Comparison of ENCODE assay signal across 19 cellular contexts in genomic region chr1:13706058-13706457, GRCh38. TPM values are rescaled to one million over a fixed set of nuclear protein-coding genes. Genes with fewer than 3 reads are reported as not detected.
A peak's percentile ranks its signal among the peaks of the same experiment; 100 is the strongest.
DNase-seq lines count a peak whose midpoint lies in the region; ATAC-seq and TF ChIP-seq lines count a peak whose summit lies in the region.
"Had no signal": no experiment of that assay in that cellular context is flagged by ENCODE, and none has a peak within 500 bp of the region (broad histone marks: within the 10 kb centered on the region; RNA-seq: fewer than 3 reads in every experiment).

No MANE protein-coding gene starts in this region.

- no peak for ATAC-seq in stimulated activated naive CD8-positive, alpha-beta T cell treated with anti-CD3 and anti-CD28 coated beads, Interleukin-15, Interleukin-2, amounts not matched to agents 100 U/mL and 50 U/mL, for 24 hours
- ATAC-seq in foreskin keratinocyte, result peak; percentile 45
- no peak for ATAC-seq in GM18861 (IDR thresholded peaks at IDR 0.05; ENCODE audit: unreplicated experiment)
- ATAC-seq: HepG2 had no signal

- peak overlapping the region; percentile 56 for H3K27ac Mint-ChIP-seq in stimulated activated naive CD8-positive, alpha-beta T cell treated with anti-CD3 and anti-CD28 coated beads, Interleukin-15, Interleukin-2, amounts not matched to agents 100 ng/mL and 50 ng/mL, for 24 hours
- H3K27ac Mint-ChIP-seq in type B pancreatic cell, result peak overlapping the region; percentile 77

- peaks cover 89% of the 10 kb centered on the region for H3K4me1 Mint-ChIP-seq in stimulated activated naive CD8-positive, alpha-beta T cell treated with anti-CD3 and anti-CD28 coated beads, Interleukin-15, Interleukin-2, amounts not matched to agents 100 ng/mL and 50 ng/mL, for 24 hours (ENCODE audit: low read depth)
- peaks cover 27% of the 10 kb centered on the region for H3K4me1 Mint-ChIP-seq in type B pancreatic cell (ENCODE audit: unreplicated experiment)

- H3K27me3 ChIP-seq in foreskin keratinocyte, result no peaks in the 10 kb centered on the region
- H3K27me3 ChIP-seq: esophagus muscularis mucosa, right atrium auricular region had no signal

- peak overlapping the region; percentile 0 for H3K4me3 Mint-ChIP-seq in stimulated activated naive CD8-positive, alpha-beta T cell treated with anti-CD3 and anti-CD28 coated beads, Interleukin-15, Interleukin-2, amounts not matched to agents 100 ng/mL and 50 ng/mL, for 24 hours
- H3K4me3 Mint-ChIP-seq in type B pancreatic cell, result no peak overlapping the region

- peaks cover 21% of the 10 kb centered on the region for H3K36me3 Mint-ChIP-seq in stimulated activated naive CD8-positive, alpha-beta T cell treated with anti-CD3 and anti-CD28 coated beads, Interleukin-15, Interleukin-2, amounts not matched to agents 100 ng/mL and 50 ng/mL, for 24 hours (ENCODE audit: low read depth)
- peaks cover 6% of the 10 kb centered on the region for H3K36me3 Mint-ChIP-seq in type B pancreatic cell

- no peaks in the 10 kb centered on the region for H3K27me3 Mint-ChIP-seq in stimulated activated naive CD8-positive, alpha-beta T cell treated with anti-CD3 and anti-CD28 coated beads, Interleukin-15, Interleukin-2, amounts not matched to agents 100 ng/mL and 50 ng/mL, for 24 hours
- H3K27me3 Mint-ChIP-seq in type B pancreatic cell, result no peaks in the 10 kb centered on the region

- no peak for DNase-seq in stimulated activated naive CD8-positive, alpha-beta T cell treated with anti-CD3 and anti-CD28 coated beads, Interleukin-15, Interleukin-2, amounts not matched to agents 100 U/mL and 50 U/mL, for 24 hours
- DNase-seq in RPMI8226 (peak; percentile 17), foreskin keratinocyte (peak; percentile 47 to 84), type B pancreatic cell (ENCODE audit: extremely low spot score, unreplicated experiment) (no peak), inferior parietal cortex (ENCODE audit: extremely low spot score) (no peak), HPDE6-E6E7 (ENCODE audit: extremely low spot score) (no peak)
- DNase-seq: dermis blood vessel endothelial cell, HCEC 1CT, head of caudate nucleus, kidney, NCI-H1092 treated with DMSO at 0.1 percent for 48 hours, NCI-H526 treated with DMSO at 0.1 percent for 48 hours, PC-9 had no signal

- H3K4me1 ChIP-seq in foreskin keratinocyte, result peaks cover 40% of the 10 kb centered on the region
- H3K4me1 ChIP-seq: right atrium auricular region had no signal

- H3K9me3 Mint-ChIP-seq in stimulated activated naive CD8-positive, alpha-beta T cell treated with anti-CD3 and anti-CD28 coated beads, Interleukin-15, Interleukin-2, amounts not matched to agents 100 ng/mL and 50 ng/mL, for 24 hours, result no peaks in the 10 kb centered on the region
- no peaks in the 10 kb centered on the region for H3K9me3 Mint-ChIP-seq in type B pancreatic cell

- TF ChIP-seq CTCF in foreskin keratinocyte (conservative IDR thresholded peaks at IDR 0.05) (no peak), type B pancreatic cell (conservative IDR thresholded peaks at IDR 0.05) (no peak)

- H3K27ac ChIP-seq in foreskin keratinocyte, result no peak overlapping the region
- H3K27ac ChIP-seq: esophagus muscularis mucosa, PC-9, right atrium auricular region, SK-N-MC had no signal

RNA-seq across cellular contexts. Expression of gene PRDM2, which starts 6.1 kb away (rescaled TPM):
- total RNA-seq in foreskin keratinocyte (19.0 and 19.1 TPM in 2 replicates), type B pancreatic cell (ENCODE audit: low replicate concordance) (41.4 and 44.6 TPM in 2 replicates)
- 5.2 and 6.0 TPM in 2 replicates for polyA plus RNA-seq in foreskin keratinocyte

Comparison
In these comparisons a context has a peak if more than half of its experiments do, and no peak if none do; other contexts are left out.
1. DNase-seq: peak in RPMI8226 (single experiment) and foreskin keratinocyte (2 of 2); none in stimulated activated naive CD8-positive, alpha-beta T cell treated with anti-CD3 and anti-CD28 coated beads, Interleukin-15, Interleukin-2, amounts not matched to agents 100 U/mL and 50 U/mL, for 24 hours (single experiment), type B pancreatic cell (single experiment), inferior parietal cortex (single experiment) and HPDE6-E6E7 (single experiment).